ENCODE assay signal across 1 cellular context in the genomic region with DNA sequence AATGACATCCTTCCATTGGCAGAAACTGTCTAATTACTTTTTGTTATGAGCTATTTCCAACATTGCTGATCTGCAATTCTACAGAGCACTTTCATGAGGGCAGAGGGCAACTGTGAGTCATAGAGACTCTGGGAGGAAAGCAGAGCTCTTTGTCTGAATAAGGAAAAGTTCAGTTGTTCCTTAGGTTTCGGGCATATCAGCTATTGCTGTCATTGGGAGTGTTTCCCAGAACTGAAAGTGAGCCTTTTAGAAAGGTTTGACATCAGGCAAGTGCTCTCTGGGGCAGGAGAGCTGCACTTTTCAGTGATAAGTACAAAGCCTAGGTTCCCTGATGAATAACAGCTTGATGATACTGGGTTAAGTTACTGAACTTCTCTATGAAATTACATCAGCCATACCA.
TF ChIP-seq lines count a peak whose summit lies in the region.

No MANE protein-coding gene starts in this region.

TF ChIP-seq in HCT116, 20 proteins besides CTCF, POLR2A, EP300 and RAD21 (continued from another document):
- TF ChIP-seq ATF3 (IDR thresholded peaks at IDR 0.05) = no peak
- TF ChIP-seq ZNF274 (IDR thresholded peaks at IDR 0.05; ENCODE audit: low read depth, low read length) = no peak
- no peak; the same call in 1 of the 2 replicates for TF ChIP-seq MAX (IDR thresholded peaks at IDR 0.05)
- TF ChIP-seq ELF1 (IDR thresholded peaks at IDR 0.05; ENCODE audit: borderline replicate concordance, low read depth) = no peak
- peak; percentile 58; the same call in 1 of the 2 replicates for TF ChIP-seq SP1 (IDR thresholded peaks at IDR 0.05; ENCODE audit: low read depth)
- TF ChIP-seq, protein P1, sequence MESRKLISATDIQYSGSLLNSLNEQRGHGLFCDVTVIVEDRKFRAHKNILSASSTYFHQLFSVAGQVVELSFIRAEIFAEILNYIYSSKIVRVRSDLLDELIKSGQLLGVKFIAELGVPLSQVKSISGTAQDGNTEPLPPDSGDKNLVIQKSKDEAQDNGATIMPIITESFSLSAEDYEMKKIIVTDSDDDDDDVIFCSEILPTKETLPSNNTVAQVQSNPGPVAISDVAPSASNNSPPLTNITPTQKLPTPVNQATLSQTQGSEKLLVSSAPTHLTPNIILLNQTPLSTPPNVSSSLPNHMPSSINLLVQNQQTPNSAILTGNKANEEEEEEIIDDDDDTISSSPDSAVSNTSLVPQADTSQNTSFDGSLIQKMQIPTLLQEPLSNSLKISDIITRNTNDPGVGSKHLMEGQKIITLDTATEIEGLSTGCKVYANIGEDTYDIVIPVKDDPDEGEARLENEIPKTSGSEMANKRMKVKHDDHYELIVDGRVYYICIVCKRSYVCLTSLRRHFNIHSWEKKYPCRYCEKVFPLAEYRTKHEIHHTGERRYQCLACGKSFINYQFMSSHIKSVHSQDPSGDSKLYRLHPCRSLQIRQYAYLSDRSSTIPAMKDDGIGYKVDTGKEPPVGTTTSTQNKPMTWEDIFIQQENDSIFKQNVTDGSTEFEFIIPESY (IDR thresholded peaks at IDR 0.05; ENCODE audit: extremely low read depth, insufficient replicate concordance, low read length) = no peak
- TF ChIP-seq TCF7L2 (IDR thresholded peaks at IDR 0.05; ENCODE audit: borderline replicate concordance, extremely low read depth, insufficient read depth, insufficient read length) = no peak
TF ChIP-seq in HCT116: peak in this region for 7.
